ENCODE assay signal across 22 cellular contexts in genomic region chr5:56893251-56893951, GRCh38. TPM values are rescaled to one million over a fixed set of nuclear protein-coding genes. Genes with fewer than 3 reads are reported as not detected.
DNase-seq lines count a peak whose midpoint lies in the region; ATAC-seq and TF ChIP-seq lines count a peak whose summit lies in the region.
"Had no signal": no experiment of that assay in that cellular context is flagged by ENCODE, and none has a peak within 500 bp of the region (broad histone marks: within the 10 kb centered on the region; RNA-seq: fewer than 3 reads in every experiment).

No MANE protein-coding gene starts in this region.

- H4K20me1 ChIP-seq in IMR-90 (ENCODE audit: insufficient read depth, low read length) = no peaks in the 10 kb centered on the region

- H3K36me3 ChIP-seq in IMR-90 (ENCODE audit: control insufficient read depth, insufficient read depth, low read length) = peaks cover 17% of the 10 kb centered on the region

- no peak overlapping the region for H2AK5ac ChIP-seq in IMR-90 (ENCODE audit: low read depth, low read length)

- dilution Hi-C loops in IMR-90 (cut with HindIII; ENCODE audit: low sequenced_read_pairs, unreplicated experiment) = no loop called here

- no peak overlapping the region for H4K5ac ChIP-seq in IMR-90 (ENCODE audit: low read depth, low read length)

- no peak overlapping the region for H3K23ac ChIP-seq in IMR-90 (ENCODE audit: low read depth, low read length)

- CTCF ChIA-PET in IMR-90 (lab: Yijun Ruan, JAX) = no interaction called here

- no peak for DNase-seq in activated naive CD8-positive, alpha-beta T cell treated with anti-CD3 and anti-CD28 coated beads for 36 hours
- no peak for DNase-seq in IMR-90
- DNase-seq in central memory CD8-positive, alpha-beta T cell (ENCODE audit: low spot score in 2 of 2) = no peak
- DNase-seq in NCI-H128 (lab: John Stamatoyannopoulos, UW; ENCODE audit: unreplicated experiment) = no peak
- DNase-seq: DND-41, GOT3, HCEC 1CT, MV-4-11, NCI-H1105 treated with DMSO at 0.1 percent for 48 hours, NCI-H1694 treated with DMSO at 0.1 percent for 48 hours, NCI-H2081 treated with DMSO at 0.1 percent for 48 hours, NCI-H2171 treated with DMSO at 0.1 percent for 48 hours, NCI-H524 treated with DMSO at 0.1 percent for 48 hours, NCI-H82, SIG-M5 had no signal

- TSS peak; percentile 49 for BruUV-seq in IMR-90 (replicated peaks; lab: Mats Ljungman, UMichigan)

- ATAC-seq in IMR-90 (ENCODE audit: low read depth) (no peak), GM21367 (IDR thresholded peaks at IDR 0.05; ENCODE audit: unreplicated experiment) (no peak), HG02870 (IDR thresholded peaks at IDR 0.05; ENCODE audit: unreplicated experiment) (no peak)
- no peak for ATAC-seq in central memory CD8-positive, alpha-beta T cell (replicated peaks; ENCODE audit: extremely low read depth, poor library complexity, severe bottlenecking)
- ATAC-seq in stimulated activated memory B cell treated with anti-CD40 and anti-IgM and Interleukin-4, amounts not matched to agents 10 μg/mL and 1 μg/mL and 100 μg/mL, for 72 hours = peak; percentile 75
- ATAC-seq: GM12878, Panc1 had no signal

- H2BK5ac ChIP-seq in IMR-90 (ENCODE audit: low read depth, low read length, poor library complexity, severe bottlenecking) = no peak overlapping the region

- no peak overlapping the region for H3K14ac ChIP-seq in IMR-90 (replicated peaks; ENCODE audit: low read depth, low read length)

- TF ChIP-seq POLR2A in IMR-90 (IDR thresholded peaks at IDR 0.05; ENCODE audit: low read depth, low read length) = no peak

- peaks cover 0 to 9% of the 10 kb centered on the region in 2 experiments; a peak in 3 of 4 replicates for H3K79me1 ChIP-seq in IMR-90 (ENCODE audit: low read depth in 1 of 2, low read length in 2 of 2)

- in situ Hi-C loops in IMR-90 (cut with MboI; ENCODE audit: low sequenced_read_pairs) = loop anchor here (10.0 kb wide), 1 partner anchor 331 kb away; no protein-coding TSS in a partner anchor

- POLR2A ChIA-PET in IMR-90 (lab: Charles Lee; ENCODE audit: unreplicated experiment) = no interaction called here

- H3K4ac ChIP-seq in IMR-90 (ENCODE audit: low read depth, low read length) = no peak overlapping the region

- H3K9me1 ChIP-seq in IMR-90 (ENCODE audit: insufficient read depth, low read length) = no peaks in the 10 kb centered on the region

- H3K4me3 Mint-ChIP-seq in activated naive CD8-positive, alpha-beta T cell = no peak overlapping the region
- H3K4me3 Mint-ChIP-seq in activated naive CD8-positive, alpha-beta T cell treated with anti-CD3 and anti-CD28 coated beads for 36 hours = no peak overlapping the region
- no peak overlapping the region for H3K4me3 Mint-ChIP-seq in central memory CD8-positive, alpha-beta T cell
- H3K4me3 Mint-ChIP-seq in stimulated activated memory B cell treated with anti-CD40 and anti-IgM and Interleukin-4, amounts not matched to agents 10 μg/mL and 1 μg/mL and 100 μg/mL, for 72 hours = no peak overlapping the region

- no peak overlapping the region for H4K8ac ChIP-seq in IMR-90 (ENCODE audit: low read depth in 2 of 2, low read length in 2 of 2)

- H2BK120ac ChIP-seq in IMR-90 (ENCODE audit: low read depth, low read length) = no peak overlapping the region

- TF ChIP-seq CTCF in IMR-90 (conservative IDR thresholded peaks at IDR 0.05; ENCODE audit: low read depth, low read length) = no peak

- 90% methylated on average over 5 of the region's 5 CpGs; no CpG with 5 or more reads in 1 of the 2 experiments for WGBS in IMR-90 (ENCODE audit: extremely low coverage in 2 of 2, insufficient read length in 1 of 2), 2 experiments

- intact Hi-C loops in IMR-90 (cut with micrococcal nuclease) = no loop called here

- no peak overlapping the region for H2BK20ac ChIP-seq in IMR-90 (ENCODE audit: low read depth, low read length)

- peaks cover 14% of the 10 kb centered on the region for H3K36me3 Mint-ChIP-seq in activated naive CD8-positive, alpha-beta T cell
- peaks cover 33% of the 10 kb centered on the region for H3K36me3 Mint-ChIP-seq in activated naive CD8-positive, alpha-beta T cell treated with anti-CD3 and anti-CD28 coated beads for 36 hours
- H3K36me3 Mint-ChIP-seq in central memory CD8-positive, alpha-beta T cell (ENCODE audit: insufficient read depth) = peaks cover 35% of the 10 kb centered on the region
- peaks cover 73% of the 10 kb centered on the region for H3K36me3 Mint-ChIP-seq in stimulated activated memory B cell treated with anti-CD40 and anti-IgM and Interleukin-4, amounts not matched to agents 10 μg/mL and 1 μg/mL and 100 μg/mL, for 72 hours

- no peak overlapping the region for H3K4me2 ChIP-seq in IMR-90 (ENCODE audit: low read depth, low read length)

- H2AK9ac ChIP-seq in IMR-90 (replicated peaks; ENCODE audit: low read depth, low read length, poor library complexity) = no peak overlapping the region

- peaks cover 5% of the 10 kb centered on the region for H3K4me1 Mint-ChIP-seq in activated naive CD8-positive, alpha-beta T cell (ENCODE audit: low read depth)
- H3K4me1 Mint-ChIP-seq in activated naive CD8-positive, alpha-beta T cell treated with anti-CD3 and anti-CD28 coated beads for 36 hours = peaks cover 4% of the 10 kb centered on the region
- H3K4me1 Mint-ChIP-seq in central memory CD8-positive, alpha-beta T cell = peaks cover 4% of the 10 kb centered on the region
- peaks cover 13% of the 10 kb centered on the region for H3K4me1 Mint-ChIP-seq in stimulated activated memory B cell treated with anti-CD40 and anti-IgM and Interleukin-4, amounts not matched to agents 10 μg/mL and 1 μg/mL and 100 μg/mL, for 72 hours

- H2AFZ ChIP-seq in IMR-90 (replicated peaks; ENCODE audit: low read length, poor library complexity) = no peak overlapping the region

- H3K27me3 ChIP-seq in IMR-90 (ENCODE audit: control insufficient read depth, insufficient read depth, low read length) = no peaks in the 10 kb centered on the region

- H3K56ac ChIP-seq in IMR-90 (ENCODE audit: extremely low read depth, insufficient read depth, low read length) = no peak overlapping the region

- no peaks in the 10 kb centered on the region for H3K27me3 Mint-ChIP-seq in activated naive CD8-positive, alpha-beta T cell
- H3K27me3 Mint-ChIP-seq in activated naive CD8-positive, alpha-beta T cell treated with anti-CD3 and anti-CD28 coated beads for 36 hours = no peaks in the 10 kb centered on the region
- no peaks in the 10 kb centered on the region for H3K27me3 Mint-ChIP-seq in central memory CD8-positive, alpha-beta T cell
- no peaks in the 10 kb centered on the region for H3K27me3 Mint-ChIP-seq in stimulated activated memory B cell treated with anti-CD40 and anti-IgM and Interleukin-4, amounts not matched to agents 10 μg/mL and 1 μg/mL and 100 μg/mL, for 72 hours
- H3K27me3 Mint-ChIP-seq: IgD-negative memory B cell had no signal

- no peak overlapping the region for H4K91ac ChIP-seq in IMR-90 (ENCODE audit: insufficient read depth, low read depth, low read length)

- H3K9ac ChIP-seq in IMR-90 (ENCODE audit: low read depth, low read length) = no peak overlapping the region

- H3K27ac ChIP-seq in IMR-90 (ENCODE audit: insufficient read depth, low read length) = no peak overlapping the region

- no peak overlapping the region for H2BK15ac ChIP-seq in IMR-90 (ENCODE audit: low read depth, low read length)

- no peak overlapping the region for H3K18ac ChIP-seq in IMR-90 (ENCODE audit: low read depth, low read length)

- H3K27ac Mint-ChIP-seq in activated naive CD8-positive, alpha-beta T cell = peak overlapping the region; percentile 17
- no peak overlapping the region for H3K27ac Mint-ChIP-seq in activated naive CD8-positive, alpha-beta T cell treated with anti-CD3 and anti-CD28 coated beads for 36 hours
- H3K27ac Mint-ChIP-seq in central memory CD8-positive, alpha-beta T cell (ENCODE audit: low read depth) = peak overlapping the region; percentile 16
- H3K27ac Mint-ChIP-seq in stimulated activated memory B cell treated with anti-CD40 and anti-IgM and Interleukin-4, amounts not matched to agents 10 μg/mL and 1 μg/mL and 100 μg/mL, for 72 hours = peak overlapping the region; percentile 24

- H3K9me3 ChIP-seq in IMR-90 (ENCODE audit: control insufficient read depth, insufficient read depth, low read length) = no peaks in the 10 kb centered on the region

- H3K4me1 ChIP-seq in IMR-90 (ENCODE audit: control insufficient read depth, insufficient read depth, low read length) = no peaks in the 10 kb centered on the region

- no peaks in the 10 kb centered on the region for H3K9me3 Mint-ChIP-seq in activated naive CD8-positive, alpha-beta T cell (ENCODE audit: low read depth)
- no peaks in the 10 kb centered on the region for H3K9me3 Mint-ChIP-seq in activated naive CD8-positive, alpha-beta T cell treated with anti-CD3 and anti-CD28 coated beads for 36 hours
- no peaks in the 10 kb centered on the region for H3K9me3 Mint-ChIP-seq in central memory CD8-positive, alpha-beta T cell
- no peaks in the 10 kb centered on the region for H3K9me3 Mint-ChIP-seq in stimulated activated memory B cell treated with anti-CD40 and anti-IgM and Interleukin-4, amounts not matched to agents 10 μg/mL and 1 μg/mL and 100 μg/mL, for 72 hours
- H3K9me3 Mint-ChIP-seq: IgD-negative memory B cell had no signal

- TF ChIP-seq RAD21 in IMR-90 (IDR thresholded peaks at IDR 0.05; ENCODE audit: low read length) = no peak

- H3K4me3 ChIP-seq in IMR-90 (ENCODE audit: insufficient read depth, low read depth, low read length) = no peak overlapping the region
- H3K4me3 ChIP-seq: GM12878 had no signal

TF ChIP-seq in IMR-90, 13 proteins besides CTCF, POLR2A, EP300 and RAD21 (continues in another document):
- TF ChIP-seq FOS (IDR thresholded peaks at IDR 0.05; ENCODE audit: low read depth, low read length) (no peak), MAFK (IDR thresholded peaks at IDR 0.05; ENCODE audit: low read depth, low read length) (no peak), RCOR1 (IDR thresholded peaks at IDR 0.05; ENCODE audit: insufficient replicate concordance, low read length) (no peak), RFX5 (IDR thresholded peaks at IDR 0.05; ENCODE audit: low read depth, low read length) (no peak), BHLHE40 (IDR thresholded peaks at IDR 0.05; ENCODE audit: low read depth, low read length) (no peak)

RNA-seq across cellular contexts. Expression of gene SETD9, which starts 16.0 kb away (rescaled TPM):
- total RNA-seq in activated naive CD8-positive, alpha-beta T cell treated with anti-CD3 and anti-CD28 coated beads for 36 hours = 10 to 100 TPM; 12.1 to 15.4 TPM
- 8.1 and 8.9 TPM in 2 replicates for total RNA-seq in IMR-90 (2012; rRNA removed)
- 3.6 and 3.9 TPM in 2 replicates for polyA plus RNA-seq in IMR-90 (2012; rRNA removed)
- polyA plus RNA-seq in IMR-90 (2012; cell fraction: cytosol; rRNA removed) = 0.58 and 1.4 TPM in 2 replicates
- polyA plus RNA-seq in IMR-90 (2012; cell fraction: nucleus; rRNA removed; ENCODE audit: low replicate concordance) = 0.38 and 2.1 TPM in 2 replicates

RNA-seq across cellular contexts. Expression of gene MIER3, which starts 58.5 kb away (rescaled TPM):
- 10 to 100 TPM; 15.8 to 16.7 TPM for total RNA-seq in activated naive CD8-positive, alpha-beta T cell treated with anti-CD3 and anti-CD28 coated beads for 36 hours
- total RNA-seq in IMR-90 (2012; rRNA removed) = 22.9 and 26.7 TPM in 2 replicates
- 4.8 and 6.4 TPM in 2 replicates for polyA plus RNA-seq in IMR-90 (2012; rRNA removed)
- 0.89 and 1.4 TPM in 2 replicates for polyA plus RNA-seq in IMR-90 (2012; cell fraction: cytosol; rRNA removed)
- 2.9 and 18.2 TPM in 2 replicates for polyA plus RNA-seq in IMR-90 (2012; cell fraction: nucleus; rRNA removed; ENCODE audit: low replicate concordance)
